ENCODE assay signal across 8 cellular contexts in the genomic region with DNA sequence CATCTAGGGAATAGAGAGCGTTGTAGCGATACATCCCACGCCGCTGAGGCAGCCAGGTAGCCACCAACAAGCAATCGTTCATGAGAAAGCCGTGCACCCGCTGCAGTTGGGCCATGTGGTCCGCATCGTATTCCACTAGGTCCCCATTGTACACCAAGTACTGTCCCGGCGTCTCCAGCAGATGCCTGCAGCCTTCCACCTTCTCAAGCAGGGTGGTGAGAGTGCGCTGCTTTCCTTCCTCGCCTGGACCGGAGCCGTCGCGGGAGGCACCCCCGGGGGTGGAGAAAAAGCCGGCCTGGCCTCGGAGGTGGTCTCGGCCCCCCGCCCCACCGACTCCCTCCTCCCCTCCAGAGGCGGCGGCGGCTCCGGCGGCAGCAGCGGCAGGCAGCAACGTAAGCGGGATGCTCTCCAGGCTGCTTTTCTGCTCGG. TPM values are rescaled to one million over a fixed set of nuclear protein-coding genes. Genes with fewer than 3 reads are reported as not detected.
DNase-seq lines count a peak whose midpoint lies in the region; ATAC-seq and TF ChIP-seq lines count a peak whose summit lies in the region.

No MANE protein-coding gene starts in this region.

- H3K9me3 ChIP-seq in HAP-1 (no peaks in the 10 kb centered on the region), SJSA1 (replicated peaks) (no peaks in the 10 kb centered on the region)

- peaks cover 60% of the 10 kb centered on the region for H3K4me1 Mint-ChIP-seq in neural crest cell

- H3K27me3 ChIP-seq in HAP-1 (ENCODE audit: low read depth) = no peaks in the 10 kb centered on the region
- no peaks in the 10 kb centered on the region for H3K27me3 ChIP-seq in SJSA1 (replicated peaks)

- TF ChIP-seq CTCF in epithelial cell of proximal tubule (conservative IDR thresholded peaks at IDR 0.05; ENCODE audit: low read depth, low read length) (no peak), neural crest cell (conservative IDR thresholded peaks at IDR 0.05) (no peak)

- DNase-seq in EL (peak; percentile 23), HAP-1 (ENCODE audit: low spot score in 2 of 2) (no peak), SJSA1 (ENCODE audit: low read depth in 1 of 2, low spot score in 2 of 2) (no peak), epithelial cell of proximal tubule (ENCODE audit: low read depth) (no peak), neural crest cell (ENCODE audit: low read depth, low spot score) (no peak), NCI-H774 (lab: John Stamatoyannopoulos, UW) (no peak), GDM1 (lab: John Stamatoyannopoulos, UW) (no peak)

- peaks cover 2% of the 10 kb centered on the region for H3K27me3 Mint-ChIP-seq in neural crest cell (ENCODE audit: low read depth)

- in situ Hi-C loops in HAP-1 (cut with MboI; ENCODE audit: low sequenced_read_pairs) = no loop called here

- H3K4me3 ChIP-seq in HAP-1 = peak overlapping the region; percentile 79
- H3K4me3 ChIP-seq in SJSA1 = peak overlapping the region; percentile 65
- H3K4me3 ChIP-seq in epithelial cell of proximal tubule (ENCODE audit: low read depth, low read length) = peak overlapping the region; percentile 83

- H3K4me1 ChIP-seq in HAP-1 (peaks cover 14% of the 10 kb centered on the region), SJSA1 (replicated peaks) (peaks cover 36% of the 10 kb centered on the region)

- peak overlapping the region; percentile 94 for H3K27ac ChIP-seq in SJSA1

- peaks cover 14% of the 10 kb centered on the region for H3K36me3 ChIP-seq in HAP-1 (replicated peaks)
- peaks cover 54% of the 10 kb centered on the region for H3K36me3 ChIP-seq in SJSA1

- ATAC-seq in HG03469 (IDR thresholded peaks at IDR 0.05; ENCODE audit: unreplicated experiment) = no peak

- no peaks in the 10 kb centered on the region for H3K9me3 Mint-ChIP-seq in neural crest cell

- H3K36me3 Mint-ChIP-seq in neural crest cell (ENCODE audit: low read depth) = peaks cover 5% of the 10 kb centered on the region

- H3K4me3 Mint-ChIP-seq in neural crest cell = peak overlapping the region; percentile 96

- H3K27ac Mint-ChIP-seq in neural crest cell (ENCODE audit: unreplicated experiment) = peak overlapping the region; percentile 98

RNA-seq across cellular contexts. Expression of a gene that starts 0.6 kb away (rescaled TPM):
- 16.0 and 16.9 TPM in 2 replicates for total RNA-seq in SJSA1 (2014; rRNA removed; shearing (Covaris generic))
- total RNA-seq in epithelial cell of proximal tubule = 6.7 and 8.1 TPM in 2 replicates
- total RNA-seq in neural crest cell = 9.1 and 10.1 TPM in 2 replicates

RNA-seq across cellular contexts. Expression of a gene that starts 1.0 kb away (rescaled TPM):
- total RNA-seq in SJSA1 (2014; rRNA removed; shearing (Covaris generic)) = 27.4 and 30.4 TPM in 2 replicates
- 19.7 and 21.5 TPM in 2 replicates for total RNA-seq in epithelial cell of proximal tubule
- 16.0 and 17.2 TPM in 2 replicates for total RNA-seq in neural crest cell
